In genomic region chr4:41437264-41437566, GRCh38 we compare ENCODE assay signal across 11 cellular contexts.
DNase-seq lines count a peak whose midpoint lies in the region; ATAC-seq, FAIRE-seq and TF ChIP-seq lines count a peak whose summit lies in the region.
"Had no signal": no experiment of that assay in that cellular context is flagged by ENCODE, and none has a peak within 500 bp of the region (broad histone marks: within the 10 kb centered on the region; RNA-seq: fewer than 3 reads in every experiment).

No MANE protein-coding gene starts in this region.

- H3K4me1 ChIP-seq in ascending aorta (peaks cover 10 to 37% of the 10 kb centered on the region in 2 donors), right lobe of liver (peaks cover 0 to 24% (median 7%) of the 10 kb centered on the region in 4 donors), urinary bladder (ENCODE audit: insufficient read depth) (peaks cover 3% of the 10 kb centered on the region)

- H3K27ac ChIP-seq in ascending aorta = peak overlapping the region; percentile 58 to 61
- peak overlapping the region in 2 of 3 donors; percentile 9 to 47 for H3K27ac ChIP-seq in right lobe of liver
- peak overlapping the region; percentile 15 for H3K27ac ChIP-seq in urinary bladder (ENCODE audit: low read depth)

- H3K27me3 ChIP-seq in ascending aorta (no peaks in the 10 kb centered on the region), right lobe of liver (no peaks in the 10 kb centered on the region)

- intact Hi-C loops in ascending aorta (cut with DNase I) = no loop called here
- intact Hi-C loops in right lobe of liver (cut with DNase I) = no loop called here

- peak; percentile 21 to 53 (median 30) for ATAC-seq in right lobe of liver

- no peak for TF ChIP-seq POLR2A in right lobe of liver (IDR thresholded peaks at IDR 0.05)
- no peak for TF ChIP-seq POLR2A in GM12891 (IDR thresholded peaks at IDR 0.05; ENCODE audit: low read depth, low read length)

- no peak for FAIRE-seq in GM12891 (lab: Jason Lieb, UNC)

- TF ChIP-seq CTCF in ascending aorta (IDR thresholded peaks at IDR 0.05) (no peak), right lobe of liver (IDR thresholded peaks at IDR 0.05) (no peak)

- WGBS in right lobe of liver (ENCODE audit: insufficient coverage, low coverage, low lambda C conversion rate, missing lambda C conversion rate) = 50% methylated on average over 1 of the region's 1 CpG
- WGBS in urinary bladder = 28% methylated on average over 1 of the region's 1 CpG

- peak overlapping the region in 1 of 2 donors; percentile 13 for H3K4me3 ChIP-seq in ascending aorta
- H3K4me3 ChIP-seq in right lobe of liver = no peak overlapping the region
- H3K4me3 ChIP-seq in urinary bladder (ENCODE audit: low read depth, low read length) = no peak overlapping the region

- DNase-seq in NCI-H510A treated with DMSO at 0.1 percent for 48 hours (lab: John Stamatoyannopoulos, UW) (peak; percentile 35), NCI-H510A (lab: John Stamatoyannopoulos, UW) (no peak), ascending aorta (ENCODE audit: low spot score in 2 of 2) (no peak), right lobe of liver (no peak), T1000 (lab: John Stamatoyannopoulos, UW) (no peak), midbrain (lab: John Stamatoyannopoulos, UW) (no peak), GM12891 (ENCODE audit: insufficient read length, low spot score) (no peak)
- DNase-seq: activated CD4-positive, alpha-beta T cell treated with anti-CD3 and anti-CD28 coated beads for 48 hours; activated naive CD4-positive, alpha-beta T cell treated with anti-CD3 and anti-CD28 coated beads for 36 hours; immature natural killer cell had no signal

- H3K9me3 ChIP-seq in ascending aorta (no peaks in the 10 kb centered on the region), right lobe of liver (no peaks in the 10 kb centered on the region)

- no peaks in the 10 kb centered on the region for H3K36me3 ChIP-seq in ascending aorta
- no peaks in the 10 kb centered on the region for H3K36me3 ChIP-seq in right lobe of liver
- no peaks in the 10 kb centered on the region for H3K36me3 ChIP-seq in urinary bladder (ENCODE audit: insufficient read depth)

TF ChIP-seq in GM12891, 5 proteins besides CTCF, POLR2A, EP300 and RAD21:
- TF ChIP-seq PAX5 (IDR thresholded peaks at IDR 0.05; ENCODE audit: insufficient read depth, low read length, severe bottlenecking) (no peak), SPI1 (IDR thresholded peaks at IDR 0.05; ENCODE audit: low read depth, low read length) (no peak), POLR2AphosphoS5 (IDR thresholded peaks at IDR 0.05; ENCODE audit: low read depth, low read length) (no peak)
